ENCODE assay signal across 26 cellular contexts in the genomic region with DNA sequence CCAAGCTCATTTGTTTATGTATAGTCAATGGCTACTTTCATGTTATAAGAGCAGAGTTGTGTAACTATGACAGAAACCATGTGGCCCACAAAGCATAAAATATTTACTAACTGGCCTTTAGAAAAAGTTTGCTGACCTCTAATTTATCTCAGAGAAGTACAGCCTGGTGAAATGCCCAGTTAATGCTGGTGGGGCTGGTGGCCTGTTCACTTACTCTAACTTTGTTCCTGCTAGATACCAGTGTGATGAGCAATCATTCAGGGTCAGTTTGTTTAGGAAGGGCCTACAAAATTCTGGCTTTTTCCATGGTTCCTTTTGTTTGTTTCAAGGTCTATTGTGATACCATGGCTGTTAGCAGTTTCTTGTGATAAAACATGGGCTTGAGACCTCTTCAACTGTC.
DNase-seq lines count a peak whose midpoint lies in the region; FAIRE-seq lines count a peak whose summit lies in the region.
"Had no signal": no experiment of that assay in that cellular context is flagged by ENCODE, and none has a peak within 500 bp of the region (broad histone marks: within the 10 kb centered on the region; RNA-seq: fewer than 3 reads in every experiment).

No MANE protein-coding gene starts in this region.

- no peak overlapping the region for H3K23ac ChIP-seq in mesenchymal stem cell (ENCODE audit: low read length in 2 of 2)

- no peak overlapping the region for H3K27ac ChIP-seq in mesenchymal stem cell (ENCODE audit: low read length, poor library complexity, severe bottlenecking)
- H3K27ac ChIP-seq: BLaER1 treated with 17β-estradiol and CSF1 and Interleukin-3, amounts not matched to agents 10 nM and 100 nM; SK-N-MC had no signal

- no peak overlapping the region for H4K8ac ChIP-seq in mesenchymal stem cell (ENCODE audit: low read length)

- peak; percentile 80 for FAIRE-seq in GM19239 (lab: Jason Lieb, UNC)
- FAIRE-seq: D721Med, H1, HTR-8/SVneo, RCC 7860 had no signal

- no peak overlapping the region for H3K4me3 ChIP-seq in mesenchymal stem cell (ENCODE audit: insufficient read depth in 1 of 2, low read depth in 1 of 2, low read length in 2 of 2)
- H3K4me3 ChIP-seq: BLaER1 treated with 17β-estradiol and CSF1 and Interleukin-3, amounts not matched to agents 10 nM and 100 nM; SK-N-MC had no signal

- H2BK120ac ChIP-seq in mesenchymal stem cell (ENCODE audit: low read depth, low read length), result no peak overlapping the region

- no peaks in the 10 kb centered on the region for H3K79me1 ChIP-seq in mesenchymal stem cell (replicated peaks; ENCODE audit: low read length, poor library complexity, severe bottlenecking)

- no peak overlapping the region for H3K14ac ChIP-seq in mesenchymal stem cell (ENCODE audit: low read length in 2 of 2)

- H2BK15ac ChIP-seq in mesenchymal stem cell (ENCODE audit: low read depth, poor library complexity, severe bottlenecking), result no peak overlapping the region

- H3K36me3 ChIP-seq in mesenchymal stem cell (ENCODE audit: control insufficient read depth in 1 of 2, insufficient read depth in 2 of 2, low read depth in 1 of 2, low read length in 2 of 2), result no peaks in the 10 kb centered on the region
- H3K36me3 ChIP-seq: BLaER1 treated with 17β-estradiol and CSF1 and Interleukin-3, amounts not matched to agents 10 nM and 100 nM had no signal

- DNase-seq in GM19239 (ENCODE audit: insufficient read length, low spot score), result no peak
- DNase-seq in amniotic epithelial cell (ENCODE audit: low read depth), result peak; percentile 31
- peak; percentile 4 for DNase-seq in fibroblast of peridontal ligament (ENCODE audit: extremely low read depth)
- peak; percentile 50 for DNase-seq in mesenchymal stem cell
- DNase-seq in NCI-H345 (lab: John Stamatoyannopoulos, UW), result no peak
- DNase-seq in amygdala (lab: John Stamatoyannopoulos, UW), result no peak
- DNase-seq in cortex of kidney (lab: John Stamatoyannopoulos, UW), result no peak
- DNase-seq in NCI-H1092 (lab: John Stamatoyannopoulos, UW), result no peak
- DNase-seq: AML-193; CD4-positive, alpha-beta T cell; HCEC 1CT; KBM-7; NCI-H1048; NCI-H1436; NCI-H187; NCI-H2171 treated with DMSO at 0.1 percent for 48 hours; NCI-H446; NCI-H524 treated with DMSO at 0.1 percent for 48 hours; NCI-H774; SIG-M5 had no signal

- H3K9ac ChIP-seq in mesenchymal stem cell (ENCODE audit: low read length), result no peak overlapping the region
- H3K9ac ChIP-seq: BLaER1 treated with 17β-estradiol and CSF1 and Interleukin-3, amounts not matched to agents 10 nM and 100 nM had no signal

- H3K4me1 ChIP-seq in mesenchymal stem cell (ENCODE audit: control insufficient read depth, insufficient read depth, low read depth, low read length), result no peaks in the 10 kb centered on the region
- H3K4me1 ChIP-seq: BLaER1 treated with 17β-estradiol and CSF1 and Interleukin-3, amounts not matched to agents 10 nM and 100 nM had no signal

- H3K27me3 ChIP-seq in mesenchymal stem cell (ENCODE audit: control insufficient read depth in 1 of 2, insufficient read depth in 1 of 2, low read length in 2 of 2), result no peaks in the 10 kb centered on the region

- no peak overlapping the region for H2AK5ac ChIP-seq in mesenchymal stem cell (ENCODE audit: low read length, severe bottlenecking)

- H2BK12ac ChIP-seq in mesenchymal stem cell (ENCODE audit: low read length in 2 of 2), result no peak overlapping the region

- no peak overlapping the region for H3K18ac ChIP-seq in mesenchymal stem cell (ENCODE audit: low read depth in 1 of 2, low read length in 2 of 2)

- no peak overlapping the region for H2AFZ ChIP-seq in mesenchymal stem cell (ENCODE audit: low read depth, low read length)

- H4K91ac ChIP-seq in mesenchymal stem cell (ENCODE audit: low read length), result no peak overlapping the region

- no peak overlapping the region for H3K4me2 ChIP-seq in mesenchymal stem cell (ENCODE audit: low read length, poor library complexity, severe bottlenecking)
- H3K4me2 ChIP-seq: BLaER1 treated with 17β-estradiol and CSF1 and Interleukin-3, amounts not matched to agents 10 nM and 100 nM had no signal

- no peak overlapping the region for H3K4ac ChIP-seq in mesenchymal stem cell (ENCODE audit: low read depth in 1 of 2, low read length in 2 of 2)

- no peak overlapping the region for H2BK5ac ChIP-seq in mesenchymal stem cell (ENCODE audit: low read depth, low read length, poor library complexity, severe bottlenecking)

- H3K9me3 ChIP-seq in mesenchymal stem cell (ENCODE audit: control insufficient read depth, low read length), result peaks cover 10% of the 10 kb centered on the region

Comparison
In these comparisons a context has a peak if more than half of its experiments do, and no peak if none do; other contexts are left out.
1. DNase-seq: peak in amniotic epithelial cell (single experiment), fibroblast of peridontal ligament (single experiment) and mesenchymal stem cell (single experiment); none in GM19239 (single experiment), NCI-H345 (single experiment), amygdala (0 of 56), cortex of kidney (single experiment) and NCI-H1092 (single experiment).